In the genomic region with DNA sequence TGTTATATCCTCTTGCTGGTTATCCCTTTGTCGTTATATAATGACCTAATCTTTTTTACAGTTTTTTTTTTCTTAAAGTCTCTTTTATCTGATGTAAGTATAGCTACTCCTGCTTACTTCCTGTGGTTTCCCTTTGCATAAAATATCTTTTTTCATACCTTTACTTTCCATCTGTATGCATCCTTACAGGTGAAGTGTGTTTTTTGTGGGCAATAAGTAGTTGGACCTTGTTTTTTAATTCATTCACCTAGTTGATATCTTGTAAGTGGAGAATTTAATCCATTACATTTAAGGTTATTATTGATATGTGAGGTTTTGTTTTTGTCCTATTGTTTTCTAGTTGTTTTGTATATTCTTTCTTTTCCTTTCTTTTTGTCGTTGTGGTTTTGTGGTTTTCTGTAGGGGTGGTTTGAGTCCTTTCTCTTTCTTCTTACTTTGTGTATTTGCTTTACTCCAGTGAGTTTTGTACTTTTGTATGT, we compare ENCODE assay signal across 8 cellular contexts.
A peak's percentile ranks its signal among the peaks of the same experiment; 100 is the strongest.
DNase-seq lines count a peak whose midpoint lies in the region; ATAC-seq, FAIRE-seq and TF ChIP-seq lines count a peak whose summit lies in the region.

No MANE protein-coding gene starts in this region.

- no peak overlapping the region for H3K9ac ChIP-seq in K562 (ENCODE audit: insufficient read depth in 1 of 2, low read depth in 2 of 2, low read length in 2 of 2)
- no peak overlapping the region for H3K9ac ChIP-seq in SK-N-SH

- DNase-seq in K562 (ENCODE audit: extremely low read depth in 1 of 4, low spot score in 3 of 4) (no peak), activated gamma-delta T cell (lab: John Stamatoyannopoulos, UW) (no peak), mucosa of descending colon (no peak), suprapubic skin (ENCODE audit: low spot score in 2 of 2) (no peak), SK-N-SH (no peak)

- 18% methylated on average over 2 of the region's 2 CpGs for WGBS in K562 (ENCODE audit: insufficient coverage, low coverage, missing lambda C conversion rate)
- WGBS in suprapubic skin: 63% methylated on average over 2 of the region's 2 CpGs
- 93% methylated on average over 2 of the region's 2 CpGs for WGBS in SK-N-SH (ENCODE audit: low lambda C conversion rate)

- no peak for TF ChIP-seq POLR2A in K562 (conservative IDR thresholded peaks at IDR 0.05)
- no peak for TF ChIP-seq POLR2A in suprapubic skin (IDR thresholded peaks at IDR 0.05)

- H2AFZ ChIP-seq in K562 (ENCODE audit: low read depth, low read length) (no peak overlapping the region), SK-N-SH (ENCODE audit: low read depth) (no peak overlapping the region)

- ATAC-seq in GM18498 (IDR thresholded peaks at IDR 0.05; ENCODE audit: unreplicated experiment) (peak; percentile 81), GM21423 (IDR thresholded peaks at IDR 0.05; ENCODE audit: unreplicated experiment) (peak; percentile 76), HG03457 (IDR thresholded peaks at IDR 0.05; ENCODE audit: unreplicated experiment) (peak; percentile 50), K562 (no peak), mucosa of descending colon (no peak)

- in situ Hi-C loops in K562 (cut with MboI): no loop called here

- no peaks in the 10 kb centered on the region for H3K4me1 ChIP-seq in K562 (replicated peaks in 1 of 2; ENCODE audit: control insufficient read depth in 2 of 2, insufficient read depth in 2 of 2, low read length in 2 of 2)
- no peaks in the 10 kb centered on the region for H3K4me1 ChIP-seq in mucosa of descending colon (ENCODE audit: low read depth)
- H3K4me1 ChIP-seq in suprapubic skin: peaks cover 3% of the 10 kb centered on the region
- H3K4me1 ChIP-seq in SK-N-SH (ENCODE audit: control insufficient read depth in 1 of 2, insufficient read depth in 2 of 2, low read depth in 1 of 2, low read length in 1 of 2): peaks cover 0 to 9% of the 10 kb centered on the region in 2 experiments; a peak in 1 of 4 replicates

- FAIRE-seq in K562 (lab: Jason Lieb, UNC): peak; percentile 76

- H4K20me1 ChIP-seq in K562 (replicated peaks; ENCODE audit: control insufficient read depth, insufficient read depth, low read length) (no peaks in the 10 kb centered on the region), SK-N-SH (ENCODE audit: insufficient read depth) (peaks cover 19% of the 10 kb centered on the region)

- no peaks in the 10 kb centered on the region for H3K9me2 ChIP-seq in SK-N-SH

- CTCF ChIA-PET in K562 (lab: Yijun Ruan, JAX; ENCODE audit: low intra/inter-chr PET ratio) (no interaction called here), SK-N-SH (lab: Yijun Ruan, JAX) (no interaction called here)

- H3K36me3 ChIP-seq in K562 (ENCODE audit: control insufficient read depth, insufficient read depth, low read length): peaks cover 26% of the 10 kb centered on the region; the same call in 2 of the 3 replicates
- H3K36me3 ChIP-seq in mucosa of descending colon (ENCODE audit: low read depth): no peaks in the 10 kb centered on the region
- peaks cover 15% of the 10 kb centered on the region for H3K36me3 ChIP-seq in suprapubic skin
- peaks cover 2 to 40% of the 10 kb centered on the region in 2 experiments for H3K36me3 ChIP-seq in SK-N-SH (replicated peaks in 1 of 2; ENCODE audit: control insufficient read depth in 1 of 2, insufficient read depth in 2 of 2, low read length in 1 of 2)

- no peaks in the 10 kb centered on the region for H3K9me1 ChIP-seq in K562 (ENCODE audit: control insufficient read depth, insufficient read depth, low read length)

- H3K79me2 ChIP-seq in K562 (ENCODE audit: control insufficient read depth, insufficient read depth, low read length) (peaks cover 88% of the 10 kb centered on the region), SK-N-SH (ENCODE audit: insufficient read depth) (peaks cover 91% of the 10 kb centered on the region)

- no peaks in the 10 kb centered on the region for H3F3A ChIP-seq in SK-N-SH (replicated peaks; ENCODE audit: insufficient read depth)

- H3K4me2 ChIP-seq in K562 (ENCODE audit: insufficient read depth, low read length): no peak overlapping the region
- H3K4me2 ChIP-seq in SK-N-SH: no peak overlapping the region

- no TSS peak for BruUV-seq in K562 (replicated peaks; lab: Mats Ljungman, UMichigan)

- intact Hi-C loops in K562 (cut with micrococcal nuclease): no loop called here
- intact Hi-C loops in mucosa of descending colon (cut with DNase I, micrococcal nuclease): no loop called here

- H3K4me3 ChIP-seq in K562 (no peak overlapping the region), mucosa of descending colon (no peak overlapping the region), suprapubic skin (no peak overlapping the region), SK-N-SH (ENCODE audit: low read depth in 2 of 2, low read length in 1 of 2) (no peak overlapping the region)

- H3K9me3 ChIP-seq in K562 (replicated peaks; ENCODE audit: control insufficient read depth, insufficient read depth, low read depth, low read length) (peaks cover 16% of the 10 kb centered on the region), mucosa of descending colon (peaks cover 17% of the 10 kb centered on the region), suprapubic skin (peaks cover 19% of the 10 kb centered on the region), SK-N-SH (peaks cover 19% of the 10 kb centered on the region; the same call in 1 of the 2 replicates)

- TF ChIP-seq CTCF in K562 (IDR thresholded peaks at IDR 0.05 in 2 of 3, conservative IDR thresholded peaks at IDR 0.05 in 1 of 3; ENCODE audit: insufficient read depth in 2 of 3, low read depth in 1 of 3, low read length in 3 of 3): no peak
- no peak for TF ChIP-seq CTCF in mucosa of descending colon (IDR thresholded peaks at IDR 0.05)
- TF ChIP-seq CTCF in suprapubic skin (IDR thresholded peaks at IDR 0.05): no peak
- no peak for TF ChIP-seq CTCF in SK-N-SH (IDR thresholded peaks at IDR 0.05)

- no peak for TF ChIP-seq EP300 in K562 (IDR thresholded peaks at IDR 0.05; ENCODE audit: low read length)
- no peak for TF ChIP-seq EP300 in suprapubic skin (IDR thresholded peaks at IDR 0.05)
- no peak for TF ChIP-seq EP300 in SK-N-SH (IDR thresholded peaks at IDR 0.05; ENCODE audit: borderline replicate concordance in 1 of 2, low read depth in 1 of 2, low read length in 1 of 2)

- H3K27me3 ChIP-seq in K562 (ENCODE audit: control insufficient read depth in 2 of 2, insufficient read depth in 2 of 2, low read length in 2 of 2): no peaks in the 10 kb centered on the region
- H3K27me3 ChIP-seq in suprapubic skin: no peaks in the 10 kb centered on the region
- no peaks in the 10 kb centered on the region for H3K27me3 ChIP-seq in SK-N-SH (ENCODE audit: insufficient read depth)

- no peak overlapping the region for H3K27ac ChIP-seq in K562 (ENCODE audit: extremely low read depth, low read depth, low read length)
- no peak overlapping the region for H3K27ac ChIP-seq in suprapubic skin
- H3K27ac ChIP-seq in SK-N-SH (ENCODE audit: low read depth in 2 of 2, low read length in 1 of 2): no peak overlapping the region

- no peak for TF ChIP-seq RAD21 in K562 (CRISPR knock-in tag; conservative IDR thresholded peaks at IDR 0.05 in 1 of 2, IDR thresholded peaks at IDR 0.05 in 1 of 2)
- no peak for TF ChIP-seq RAD21 in SK-N-SH (IDR thresholded peaks at IDR 0.05; ENCODE audit: low read length)

- POLR2A ChIA-PET in K562 (lab: Yijun Ruan, JAX): no interaction called here
- POLR2A ChIA-PET in SK-N-SH (lab: Yijun Ruan, JAX): no interaction called here

TF ChIP-seq in K562, 482 proteins besides CTCF, POLR2A, EP300 and RAD21:
- TF ChIP-seq SOX6 (IDR thresholded peaks at IDR 0.05): peak; percentile 56; the same call in 1 of the 2 replicates
- TF ChIP-seq ZC3H11A (IDR thresholded peaks at IDR 0.05; ENCODE audit: low read depth, low read length): no peak
- TF ChIP-seq ZNF347 (CRISPR knock-in tag; IDR thresholded peaks at IDR 0.05; ENCODE audit: low read depth): no peak
- 0 out of 2 replicates have a peak, but pooled peaks have one; percentile 21 for TF ChIP-seq ARID1B (IDR thresholded peaks at IDR 0.05)
- TF ChIP-seq ATF7 (IDR thresholded peaks at IDR 0.05): peak; percentile 29; the same call in 1 of the 2 replicates
TF ChIP-seq in K562: peak in this region for 3.

TF ChIP-seq in SK-N-SH, 30 proteins besides CTCF, POLR2A, EP300 and RAD21:
- TF ChIP-seq, protein P1, sequence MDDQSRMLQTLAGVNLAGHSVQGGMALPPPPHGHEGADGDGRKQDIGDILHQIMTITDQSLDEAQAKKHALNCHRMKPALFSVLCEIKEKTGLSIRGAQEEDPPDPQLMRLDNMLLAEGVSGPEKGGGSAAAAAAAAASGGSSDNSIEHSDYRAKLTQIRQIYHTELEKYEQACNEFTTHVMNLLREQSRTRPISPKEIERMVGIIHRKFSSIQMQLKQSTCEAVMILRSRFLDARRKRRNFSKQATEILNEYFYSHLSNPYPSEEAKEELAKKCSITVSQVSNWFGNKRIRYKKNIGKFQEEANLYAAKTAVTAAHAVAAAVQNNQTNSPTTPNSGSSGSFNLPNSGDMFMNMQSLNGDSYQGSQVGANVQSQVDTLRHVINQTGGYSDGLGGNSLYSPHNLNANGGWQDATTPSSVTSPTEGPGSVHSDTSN (IDR thresholded peaks at IDR 0.05): no peak
- TF ChIP-seq GATA2 (CRISPR knock-in tag; IDR thresholded peaks at IDR 0.05) (no peak), RFX5 (IDR thresholded peaks at IDR 0.05; ENCODE audit: low read length) (no peak), POLR2AphosphoS5 (IDR thresholded peaks at IDR 0.05; ENCODE audit: low read depth, low read length) (no peak), YY1 (IDR thresholded peaks at IDR 0.05; ENCODE audit: low read depth) (no peak), GABPA (IDR thresholded peaks at IDR 0.05; ENCODE audit: low read depth) (no peak), TCF12 (IDR thresholded peaks at IDR 0.05) (no peak), MXI1 (IDR thresholded peaks at IDR 0.05; ENCODE audit: low read depth, low read length) (no peak), TAF1 (IDR thresholded peaks at IDR 0.05; ENCODE audit: borderline replicate concordance, low read depth, low read length) (no peak), RCOR1 (IDR thresholded peaks at IDR 0.05; ENCODE audit: low read length) (no peak)
- TF ChIP-seq, protein P2, sequence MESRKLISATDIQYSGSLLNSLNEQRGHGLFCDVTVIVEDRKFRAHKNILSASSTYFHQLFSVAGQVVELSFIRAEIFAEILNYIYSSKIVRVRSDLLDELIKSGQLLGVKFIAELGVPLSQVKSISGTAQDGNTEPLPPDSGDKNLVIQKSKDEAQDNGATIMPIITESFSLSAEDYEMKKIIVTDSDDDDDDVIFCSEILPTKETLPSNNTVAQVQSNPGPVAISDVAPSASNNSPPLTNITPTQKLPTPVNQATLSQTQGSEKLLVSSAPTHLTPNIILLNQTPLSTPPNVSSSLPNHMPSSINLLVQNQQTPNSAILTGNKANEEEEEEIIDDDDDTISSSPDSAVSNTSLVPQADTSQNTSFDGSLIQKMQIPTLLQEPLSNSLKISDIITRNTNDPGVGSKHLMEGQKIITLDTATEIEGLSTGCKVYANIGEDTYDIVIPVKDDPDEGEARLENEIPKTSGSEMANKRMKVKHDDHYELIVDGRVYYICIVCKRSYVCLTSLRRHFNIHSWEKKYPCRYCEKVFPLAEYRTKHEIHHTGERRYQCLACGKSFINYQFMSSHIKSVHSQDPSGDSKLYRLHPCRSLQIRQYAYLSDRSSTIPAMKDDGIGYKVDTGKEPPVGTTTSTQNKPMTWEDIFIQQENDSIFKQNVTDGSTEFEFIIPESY (IDR thresholded peaks at IDR 0.05; ENCODE audit: borderline replicate concordance, low read depth): no peak

Comparison
In these comparisons a context has a peak if more than half of its experiments do, and no peak if none do; other contexts are left out.
1. ATAC-seq: peak in GM18498 (single experiment), GM21423 (single experiment) and HG03457 (single experiment); none in K562 (single experiment) and mucosa of descending colon (single experiment).